20 cellular contexts compared by ENCODE assay signal in the genomic region with DNA sequence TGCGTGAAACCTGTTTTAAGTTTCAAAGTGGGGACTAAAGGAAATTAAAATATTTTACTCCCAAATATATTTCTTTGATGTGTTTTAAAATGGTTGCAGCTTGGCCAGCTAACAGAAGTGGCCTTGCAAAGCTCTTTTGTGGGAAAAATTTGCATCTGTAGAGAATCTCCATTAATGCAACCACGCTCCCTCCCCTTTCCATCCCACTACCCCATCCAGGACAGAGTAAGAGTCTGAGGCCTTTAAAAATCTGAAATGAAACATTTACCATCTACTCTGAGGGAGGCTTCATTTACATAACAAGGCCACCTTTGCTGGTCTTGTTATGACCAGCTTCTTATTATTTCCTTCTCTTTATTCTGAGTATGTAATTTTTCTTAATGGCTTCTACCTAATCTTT.
DNase-seq lines count a peak whose midpoint lies in the region; ATAC-seq, FAIRE-seq and TF ChIP-seq lines count a peak whose summit lies in the region.
"Had no signal": no experiment of that assay in that cellular context is flagged by ENCODE, and none has a peak within 500 bp of the region (broad histone marks: within the 10 kb centered on the region; RNA-seq: fewer than 3 reads in every experiment).

No MANE protein-coding gene starts in this region.

- no peak for TF ChIP-seq POLR2A in H1 (IDR thresholded peaks at IDR 0.05; ENCODE audit: control extremely low read depth in 1 of 2, low read depth in 2 of 2, low read length in 2 of 2)

- TF ChIP-seq RAD21 in H1 (IDR thresholded peaks at IDR 0.05 in 1 of 2, conservative IDR thresholded peaks at IDR 0.05 in 1 of 2; ENCODE audit: low read depth in 2 of 2, low read length in 2 of 2) = no peak

- H3K4me3 ChIP-seq in NT2/D1 (ENCODE audit: insufficient read length, low read depth) (no peak overlapping the region), H1 (ENCODE audit: extremely low read depth in 1 of 4, insufficient read depth in 2 of 4, low read depth in 3 of 4, low read length in 4 of 4) (0 out of 8 replicates have a peak overlapping the region, but pooled peaks of 1 of the 4 experiments have one; percentile 5), neural progenitor cell (no peak overlapping the region)
- H3K4me3 ChIP-seq: GM12878, GM23248, SK-N-MC had no signal

- no peak overlapping the region for H2BK20ac ChIP-seq in H9 (ENCODE audit: low read depth, low read length, poor library complexity, severe bottlenecking)
- H2BK20ac ChIP-seq in H1 (ENCODE audit: low read length) = no peak overlapping the region

- H3K79me1 ChIP-seq in H9 (ENCODE audit: insufficient read depth, low read depth, low read length, poor library complexity, severe bottlenecking) (no peaks in the 10 kb centered on the region), H1 (ENCODE audit: low read depth, low read length) (no peaks in the 10 kb centered on the region)

- H3F3A ChIP-seq in neural progenitor cell (ENCODE audit: low read depth) = no peaks in the 10 kb centered on the region

- H3K79me2 ChIP-seq in H9 (ENCODE audit: insufficient read depth, low read length) (no peaks in the 10 kb centered on the region), H1 (ENCODE audit: control insufficient read depth in 1 of 2, insufficient read depth in 2 of 2, low read length in 2 of 2) (no peaks in the 10 kb centered on the region), neural progenitor cell (ENCODE audit: low read depth) (no peaks in the 10 kb centered on the region)

- POLR2A ChIA-PET in H1 (lab: Charles Lee; ENCODE audit: partially characterized antibody) = interaction anchor here (0.6 kb wide), 1 partner anchor 28 kb away, joined by 3 read pairs; no protein-coding TSS in a partner anchor

- H3K27me3 ChIP-seq in H9 (ENCODE audit: insufficient read depth, low read length) (no peaks in the 10 kb centered on the region), NT2/D1 (ENCODE audit: insufficient read depth, insufficient read length) (no peaks in the 10 kb centered on the region), H1 (replicated peaks in 1 of 4; ENCODE audit: control insufficient read depth in 3 of 4, extremely low read depth in 1 of 4, insufficient read depth in 3 of 4, low read length in 3 of 4) (no peaks in the 10 kb centered on the region), neural progenitor cell (no peaks in the 10 kb centered on the region)

- H3K4me3 Mint-ChIP-seq in H9 (no peak overlapping the region), neural progenitor cell (no peak overlapping the region)
- H3K4me3 Mint-ChIP-seq: CD4-positive, CD25-positive, alpha-beta regulatory T cell had no signal

- no CpG with 5 or more reads among the region's 2 CpGs for WGBS in H9 (ENCODE audit: extremely low coverage, insufficient read length, low lambda C conversion rate)
- 67% methylated on average over 2 of the region's 2 CpGs; no CpG with 5 or more reads in 1 of the 2 experiments for WGBS in H1 (ENCODE audit: extremely low coverage in 1 of 2, insufficient coverage in 1 of 2, insufficient read length in 1 of 2, insufficient replicate concordance in 2 of 2, low coverage in 1 of 2, low lambda C conversion rate in 2 of 2, missing lambda C conversion rate in 1 of 2), 2 experiments

- no peak overlapping the region for H2BK15ac ChIP-seq in H9 (ENCODE audit: low read depth, low read length)
- no peak overlapping the region for H2BK15ac ChIP-seq in H1 (ENCODE audit: low read length)

- H3K14ac ChIP-seq in H9 (ENCODE audit: insufficient read depth, low read length) (no peak overlapping the region), H1 (ENCODE audit: insufficient read length) (no peak overlapping the region)

- H2BK12ac ChIP-seq in H9 (ENCODE audit: insufficient read length, low read depth, low read length) = no peak overlapping the region
- no peak overlapping the region for H2BK12ac ChIP-seq in H1 (ENCODE audit: low read depth, low read length)

- no peak overlapping the region for H2BK120ac ChIP-seq in H9 (ENCODE audit: low read depth, low read length, poor library complexity, severe bottlenecking)
- no peak overlapping the region for H2BK120ac ChIP-seq in H1 (replicated peaks; ENCODE audit: low read depth, low read length)

- H3K36me3 ChIP-seq in NT2/D1 (ENCODE audit: insufficient read depth, insufficient read length, low read length) (no peaks in the 10 kb centered on the region), H1 (ENCODE audit: control insufficient read depth in 2 of 4, insufficient read depth in 4 of 4, low read length in 3 of 4) (no peaks in the 10 kb centered on the region), neural progenitor cell (no peaks in the 10 kb centered on the region)

- H3K4me1 ChIP-seq in H9 (ENCODE audit: insufficient read depth, low read length) = no peaks in the 10 kb centered on the region
- H3K4me1 ChIP-seq in NT2/D1 (ENCODE audit: insufficient read depth, insufficient read length) = no peaks in the 10 kb centered on the region
- H3K4me1 ChIP-seq in H1 (replicated peaks in 1 of 4; ENCODE audit: control insufficient read depth in 3 of 4, insufficient read depth in 4 of 4, low read length in 3 of 4) = no peaks in the 10 kb centered on the region; a peak in 1 of 7 replicates
- H3K4me1 ChIP-seq in neural progenitor cell = no peaks in the 10 kb centered on the region

- H3K18ac ChIP-seq in H9 (ENCODE audit: insufficient read length, low read depth, low read length) (no peak overlapping the region), H1 (ENCODE audit: extremely low read depth, low read length) (no peak overlapping the region)

- H3K36me3 Mint-ChIP-seq in H9 (ENCODE audit: insufficient read depth in 1 of 3, low read depth in 3 of 3) (peaks cover 0 to 10% (median 4%) of the 10 kb centered on the region in 3 experiments; a peak in 4 of 7 replicates), neural progenitor cell (no peaks in the 10 kb centered on the region)

- H2AK5ac ChIP-seq in H9 (ENCODE audit: insufficient read length, low read length) (no peak overlapping the region), H1 (ENCODE audit: low read depth, low read length) (no peak overlapping the region)

- FAIRE-seq in H1 (lab: Jason Lieb, UNC) = no peak
- FAIRE-seq: GM12878 had no signal

- H3K27me3 Mint-ChIP-seq in H9 (ENCODE audit: low read depth) (no peaks in the 10 kb centered on the region), neural progenitor cell (ENCODE audit: insufficient read depth, low read depth) (no peaks in the 10 kb centered on the region)
- H3K27me3 Mint-ChIP-seq: CD4-positive, CD25-positive, alpha-beta regulatory T cell had no signal

- peaks cover 17 to 20% of the 10 kb centered on the region in 2 experiments for H3K4me1 Mint-ChIP-seq in H9
- no peaks in the 10 kb centered on the region for H3K4me1 Mint-ChIP-seq in neural progenitor cell

- no peak overlapping the region for H3K9ac ChIP-seq in H9 (ENCODE audit: extremely low read depth, insufficient read length, low read length)
- no peak overlapping the region for H3K9ac ChIP-seq in NT2/D1 (ENCODE audit: insufficient read length, low read depth)
- H3K9ac ChIP-seq in H1 (replicated peaks in 1 of 4; ENCODE audit: extremely low read depth in 1 of 4, low read depth in 3 of 4, low read length in 3 of 4) = no peak overlapping the region
- H3K9ac ChIP-seq in neural progenitor cell = no peak overlapping the region
- H3K9ac ChIP-seq: GM23248 had no signal

- H3T11ph ChIP-seq in H9 (ENCODE audit: low read length) = no peak overlapping the region

- H4K5ac ChIP-seq in H9 (ENCODE audit: insufficient read length, low read depth, low read length) (no peak overlapping the region), H1 (ENCODE audit: insufficient read length, low read depth, low read length) (peak overlapping the region; percentile 62)

- no peak overlapping the region for H3K56ac ChIP-seq in H9 (ENCODE audit: insufficient read length, low read depth, low read length)
- H3K56ac ChIP-seq in H1 (replicated peaks; ENCODE audit: insufficient read length, low read depth, low read length) = no peak overlapping the region

- no peak overlapping the region for H2AFZ ChIP-seq in H9 (ENCODE audit: low read length)
- no peak overlapping the region for H2AFZ ChIP-seq in H1 (ENCODE audit: low read length)
- H2AFZ ChIP-seq in neural progenitor cell (replicated peaks) = peak overlapping the region; percentile 14
- H2AFZ ChIP-seq: GM23248 had no signal

- H3K4ac ChIP-seq in H9 (ENCODE audit: low read depth, low read length) (no peak overlapping the region), H1 (replicated peaks; ENCODE audit: insufficient read length, low read depth, low read length) (no peak overlapping the region)

- CTCF ChIA-PET in H1 (lab: Charles Lee; ENCODE audit: partially characterized antibody) = interaction anchor here (0.6 to 1.7 kb wide), 2 partner anchors 36 to 121 kb away, joined by 4 to 5 read pairs; no protein-coding TSS in a partner anchor

- H3K23ac ChIP-seq in H9 (ENCODE audit: insufficient read length, low read depth, low read length) (no peak overlapping the region), H1 (ENCODE audit: insufficient read length) (no peak overlapping the region)

- H3K9me3 Mint-ChIP-seq in H9 = peaks cover 7 to 13% of the 10 kb centered on the region in 2 experiments; a peak in 4 of 5 replicates
- H3K9me3 Mint-ChIP-seq in neural progenitor cell = no peaks in the 10 kb centered on the region

- no peak overlapping the region for H4K91ac ChIP-seq in H9 (ENCODE audit: insufficient read length, low read depth, low read length)
- H4K91ac ChIP-seq in H1 (replicated peaks; ENCODE audit: insufficient read length, low read length) = no peak overlapping the region

- no peak overlapping the region for H4K8ac ChIP-seq in H9 (replicated peaks; ENCODE audit: insufficient read length, low read depth, low read length)
- no peak overlapping the region for H4K8ac ChIP-seq in H1 (ENCODE audit: extremely low read depth, insufficient read depth, low read length)

- H3K23me2 ChIP-seq in H9 (ENCODE audit: insufficient read length, low read depth, low read length, poor library complexity, severe bottlenecking) = no peaks in the 10 kb centered on the region
- no peaks in the 10 kb centered on the region for H3K23me2 ChIP-seq in H1 (ENCODE audit: low read depth, low read length)

- peak overlapping the region; percentile 26 to 75 (median 74); a peak in 5 of 7 replicates for H3K27ac Mint-ChIP-seq in H9
- H3K27ac Mint-ChIP-seq in neural progenitor cell = no peak overlapping the region
- H3K27ac Mint-ChIP-seq: CD4-positive, CD25-positive, alpha-beta regulatory T cell had no signal

- no peak for DNase-seq in H9
- DNase-seq in NT2/D1 (ENCODE audit: low read depth, low spot score) = peak; percentile 39
- no peak for DNase-seq in H1 (ENCODE audit: low read depth in 1 of 2, low spot score in 2 of 2)
- no peak for DNase-seq in neural progenitor cell (ENCODE audit: low spot score)
- DNase-seq in activated CD4-positive, alpha-beta T cell treated with anti-CD3 and anti-CD28 coated beads for 1 hour = no peak
- DNase-seq: CD4-positive, CD25-positive, alpha-beta regulatory T cell; COR-L47; DMS79; GM23248; KBM-7; NCI-H1092; NCI-H1436 treated with DMSO at 0.1 percent for 48 hours; NCI-H1930; NCI-H69; SHP77 treated with DMSO at 0.1 percent for 48 hours had no signal

- no peak for TF ChIP-seq CTCF in H9 (conservative IDR thresholded peaks at IDR 0.05)
- TF ChIP-seq CTCF in H1 (IDR thresholded peaks at IDR 0.05; ENCODE audit: control extremely low read depth in 1 of 3, insufficient read depth in 1 of 3, low read depth in 1 of 3, low read length in 3 of 3) = no peak
- no peak for TF ChIP-seq CTCF in neural progenitor cell (IDR thresholded peaks at IDR 0.05)

- H3K4me2 ChIP-seq in H9 (ENCODE audit: insufficient read depth, insufficient read length, low read length) (no peak overlapping the region), H1 (ENCODE audit: insufficient read depth in 1 of 2, low read depth in 2 of 2, low read length in 2 of 2) (peak overlapping the region in 1 of 2 experiments; percentile 22; a peak in 1 of 4 replicates), neural progenitor cell (no peak overlapping the region)

- H3K27ac ChIP-seq in H9 (ENCODE audit: insufficient read length, low read depth, low read length) = no peak overlapping the region
- no peak overlapping the region for H3K27ac ChIP-seq in H1 (ENCODE audit: low read depth, low read length)
- H3K27ac ChIP-seq in neural progenitor cell = no peak overlapping the region
- H3K27ac ChIP-seq: GM23248, RWPE1, SK-N-MC had no signal

- H2BK5ac ChIP-seq in H9 (ENCODE audit: insufficient read length, low read length) (no peak overlapping the region), H1 (ENCODE audit: low read depth, low read length) (no peak overlapping the region)

- no peak for TF ChIP-seq EP300 in H1 (IDR thresholded peaks at IDR 0.05; ENCODE audit: borderline replicate concordance in 1 of 2, low read depth in 2 of 2, low read length in 2 of 2)

- no peaks in the 10 kb centered on the region for H4K20me1 ChIP-seq in H9 (ENCODE audit: control insufficient read depth, insufficient read depth, insufficient read length)
- no peaks in the 10 kb centered on the region for H4K20me1 ChIP-seq in H1 (replicated peaks in 1 of 2; ENCODE audit: control insufficient read depth in 1 of 2, insufficient read depth in 2 of 2, low read length in 2 of 2)
- no peaks in the 10 kb centered on the region for H4K20me1 ChIP-seq in neural progenitor cell (ENCODE audit: low read depth)

- ATAC-seq in HG03097 (IDR thresholded peaks at IDR 0.05; ENCODE audit: low FRiP score, unreplicated experiment) = no peak
- ATAC-seq in GM18520 (IDR thresholded peaks at IDR 0.05; ENCODE audit: unreplicated experiment) = no peak
- ATAC-seq: GM12878 had no signal

- H3K9me3 ChIP-seq in H9 (ENCODE audit: control insufficient read depth, low read depth, low read length) (no peaks in the 10 kb centered on the region), NT2/D1 (ENCODE audit: insufficient read depth, low read length) (peaks cover 14% of the 10 kb centered on the region), H1 (ENCODE audit: insufficient read depth in 2 of 2, low read depth in 1 of 2, low read length in 1 of 2) (peaks cover 2 to 3% of the 10 kb centered on the region in 2 experiments; a peak in 1 of 4 replicates), neural progenitor cell (ENCODE audit: low read depth) (peaks cover 5% of the 10 kb centered on the region)
